16 cellular contexts compared by ENCODE assay signal in genomic region chr7:35729966-35730345, GRCh38. TPM values are rescaled to one million over a fixed set of nuclear protein-coding genes. Genes with fewer than 3 reads are reported as not detected.
DNase-seq lines count a peak whose midpoint lies in the region; ATAC-seq and TF ChIP-seq lines count a peak whose summit lies in the region.
"Had no signal": no experiment of that assay in that cellular context is flagged by ENCODE, and none has a peak within 500 bp of the region (broad histone marks: within the 10 kb centered on the region; RNA-seq: fewer than 3 reads in every experiment).

No MANE protein-coding gene starts in this region.

- ATAC-seq in heart left ventricle: no peak
- ATAC-seq in left cardiac atrium: no peak

- DNase-seq in heart left ventricle: no peak
- no peak for DNase-seq in left cardiac atrium
- DNase-seq in NK-92 treated with Interleukin-12 subunit alpha and Interleukin-12 subunit beta, amount 100 ng/mL, for 24 hours (lab: John Stamatoyannopoulos, UW): no peak
- no peak for DNase-seq in activated naive CD4-positive, alpha-beta T cell (lab: John Stamatoyannopoulos, UW)
- DNase-seq in midbrain (lab: John Stamatoyannopoulos, UW): no peak
- DNase-seq: ACHN, COR-L47, NCI-H1417, NCI-H2227 treated with DMSO at 0.1 percent for 48 hours, psoas muscle, uterus had no signal

- peak overlapping the region; percentile 94 for H3K4me2 ChIP-seq in OCI-LY3 (ENCODE audit: low read length)

- no peak overlapping the region for H2AFZ ChIP-seq in OCI-LY3 (ENCODE audit: low read depth, low read length)

- peak overlapping the region in 8 of 12 donors; percentile 80 to 92 (median 84) for H3K27ac ChIP-seq in heart left ventricle
- peak overlapping the region; percentile 97 for H3K27ac ChIP-seq in OCI-LY3 (ENCODE audit: low read length)
- H3K27ac ChIP-seq in cingulate gyrus (ENCODE audit: low read depth, low read length): peak overlapping the region; percentile 82
- peak overlapping the region; percentile 84 for H3K27ac ChIP-seq in temporal lobe (ENCODE audit: low read depth, low read length)
- H3K27ac ChIP-seq: ascending aorta, HL-60, psoas muscle had no signal

- TF ChIP-seq CTCF in heart left ventricle (IDR thresholded peaks at IDR 0.05): no peak
- no peak for TF ChIP-seq CTCF in OCI-LY3 (IDR thresholded peaks at IDR 0.05; ENCODE audit: low read depth, low read length)

- H3K9ac ChIP-seq in OCI-LY3 (ENCODE audit: low read length): peak overlapping the region; percentile 68

- H3K36me3 ChIP-seq in heart left ventricle (no peaks in the 10 kb centered on the region), OCI-LY3 (replicated peaks; ENCODE audit: low read depth, low read length) (no peaks in the 10 kb centered on the region)
- H3K36me3 ChIP-seq: ascending aorta, uterus had no signal

- H3K4me1 ChIP-seq in heart left ventricle: peaks cover 0 to 46% (median 29%) of the 10 kb centered on the region in 12 donors
- peaks cover 69% of the 10 kb centered on the region for H3K4me1 ChIP-seq in OCI-LY3 (ENCODE audit: low read length)

- H3K9me3 ChIP-seq in heart left ventricle (no peaks in the 10 kb centered on the region), OCI-LY3 (ENCODE audit: insufficient read depth, low read length) (no peaks in the 10 kb centered on the region)
- H3K9me3 ChIP-seq: ascending aorta, psoas muscle, uterus had no signal

- no peaks in the 10 kb centered on the region for H4K20me1 ChIP-seq in OCI-LY3 (ENCODE audit: insufficient read depth, low read length)

- no peak overlapping the region for H3K4me3 ChIP-seq in heart left ventricle
- peak overlapping the region; percentile 66 for H3K4me3 ChIP-seq in OCI-LY3 (ENCODE audit: low read length)
- H3K4me3 ChIP-seq: ascending aorta, psoas muscle, uterus had no signal

- 87 to 94% (median 91%) methylated on average over 2 of the region's 2 CpGs for WGBS in heart left ventricle, 4 donors

- TF ChIP-seq POLR2A in heart left ventricle (IDR thresholded peaks at IDR 0.05): no peak

- no peaks in the 10 kb centered on the region for H3K79me2 ChIP-seq in OCI-LY3 (ENCODE audit: low read length)

- intact Hi-C loops in heart left ventricle (cut with DNase I): loop anchor here in 3 of 10 donors (2.0 to 5.0 kb wide), 2 partner anchors 71 to 72 kb away; partner anchors contain the start of gene SEPTIN7 (in 3 of the 3)
- intact Hi-C loops in left cardiac atrium (cut with DNase I): no loop called here

- no peaks in the 10 kb centered on the region for H3K27me3 ChIP-seq in heart left ventricle
- no peaks in the 10 kb centered on the region for H3K27me3 ChIP-seq in OCI-LY3 (ENCODE audit: low read depth, low read length)
- H3K27me3 ChIP-seq: ascending aorta, uterus had no signal

RNA-seq across cellular contexts. Expression of gene HERPUD2, which starts 35.0 kb away (rescaled TPM):
- total RNA-seq in heart left ventricle (10 to 100 TPM; 10.3 to 26.3 (median 17.1) TPM), left cardiac atrium (10 to 100 TPM; 15.6 to 17.3 TPM), temporal lobe (16.7 TPM)
- 1 to 10 TPM; 6.4 to 9.8 TPM for polyA plus RNA-seq in heart left ventricle
